ENCODE assay signal across 8 cellular contexts in the genomic region with DNA sequence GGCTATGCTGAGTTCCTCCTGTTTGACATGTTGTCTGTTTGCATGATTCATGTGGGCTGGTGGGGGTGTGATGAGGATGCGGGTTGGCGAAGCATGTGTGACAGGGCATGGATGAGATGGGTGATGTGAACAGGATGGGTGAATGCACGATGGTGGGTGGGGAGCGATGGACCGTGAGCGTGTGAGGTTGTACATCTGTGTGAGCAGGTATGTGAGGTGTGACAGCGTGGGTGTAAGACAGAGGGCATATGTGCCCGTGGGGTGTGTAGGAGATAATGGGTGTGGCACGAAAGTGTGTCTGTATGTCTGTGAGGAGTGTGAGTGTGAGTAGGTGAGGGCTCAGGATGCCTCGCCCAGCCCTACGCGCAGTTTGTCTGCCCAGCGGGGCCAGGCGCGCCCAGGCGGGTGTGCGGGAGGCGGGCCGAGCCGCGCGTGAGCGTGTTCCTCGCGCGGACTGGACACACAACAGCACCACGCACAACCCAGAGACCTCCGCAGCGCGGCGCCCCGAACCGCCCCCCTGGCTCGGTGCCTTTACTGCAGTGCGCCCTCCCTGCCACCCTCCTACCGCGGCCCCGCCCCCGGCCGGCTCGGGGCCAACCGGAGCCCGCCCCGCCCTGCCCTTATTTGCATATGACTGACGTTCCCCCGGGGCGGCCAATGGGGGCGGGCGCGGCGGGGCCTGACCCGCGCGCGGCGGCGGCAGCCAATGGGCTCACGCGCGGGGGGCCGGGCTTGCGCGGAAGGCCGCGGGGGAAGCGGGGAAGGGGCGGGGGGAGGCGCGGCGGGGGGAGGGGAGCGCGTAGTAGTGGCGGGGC. TPM values are rescaled to one million over a fixed set of nuclear protein-coding genes. Genes with fewer than 3 reads are reported as not detected.
A peak's percentile ranks its signal among the peaks of the same experiment; 100 is the strongest.
DNase-seq lines count a peak whose midpoint lies in the region; ATAC-seq and TF ChIP-seq lines count a peak whose summit lies in the region.

No MANE protein-coding gene starts in this region.

- H3K27ac ChIP-seq in heart left ventricle (peak overlapping the region; percentile 95 to 100 (median 96)), transverse colon (peak overlapping the region; percentile 91 to 99 (median 92))

- intact Hi-C loops in heart left ventricle (cut with DNase I), result loop anchor here in 3 of 10 donors (1.0 to 5.0 kb wide), 4 partner anchors 15 to 41 kb away; partner anchors contain the start of genes CIC (in 1 of the 3) and GSK3A (in 1 of the 3)
- intact Hi-C loops in posterior cingulate gyrus (cut with DNase I), result loop anchor here (2.0 kb wide), 1 partner anchor 41 kb away; the partner anchor contains the start of gene MEGF8
- intact Hi-C loops in transverse colon (cut with DNase I; ENCODE audit: low total_unique reads), result no loop called here

- ATAC-seq in HG02610 (IDR thresholded peaks at IDR 0.05; ENCODE audit: unreplicated experiment), result peak; percentile 41
- peak; percentile 49 to 76 (median 70) for ATAC-seq in heart left ventricle

- TF ChIP-seq CTCF in heart left ventricle (IDR thresholded peaks at IDR 0.05) (peak in 2 of 12 donors; percentile 11 to 13), transverse colon (IDR thresholded peaks at IDR 0.05) (peak in 1 of 5 experiments; percentile 21)

- H3K4me1 ChIP-seq in heart left ventricle, result peaks cover 23 to 75% (median 65%) of the 10 kb centered on the region in 12 donors
- peaks cover 49 to 72% (median 64%) of the 10 kb centered on the region in 4 donors for H3K4me1 ChIP-seq in transverse colon

- in situ Hi-C loops in transverse colon (cut with MboI; ENCODE audit: low pct_ligation_motif_present in 1 of 4, low pct_unique_long_range_greater_than_20kb in 1 of 4, low sequenced_read_pairs in 3 of 4), result no loop called here

- peak overlapping the region; percentile 21 to 86 (median 60) for H3K4me3 ChIP-seq in heart left ventricle
- peak overlapping the region; percentile 46 to 73 (median 53) for H3K4me3 ChIP-seq in transverse colon

- H3K27me3 ChIP-seq in heart left ventricle, result no peaks in the 10 kb centered on the region
- H3K27me3 ChIP-seq in transverse colon, result no peaks in the 10 kb centered on the region

- H3K9me3 ChIP-seq in heart left ventricle, result no peaks in the 10 kb centered on the region
- no peaks in the 10 kb centered on the region for H3K9me3 ChIP-seq in transverse colon

- peaks cover 0 to 18% (median 17%) of the 10 kb centered on the region in 9 donors for H3K36me3 ChIP-seq in heart left ventricle
- H3K36me3 ChIP-seq in transverse colon, result no peaks in the 10 kb centered on the region

- WGBS in heart left ventricle, 4 donors, result 2 to 4% (median 3%) methylated on average over 20 to 69 of the region's 73 CpGs
- 0 to 8% methylated on average over 9 to 56 of the region's 73 CpGs for WGBS in transverse colon (ENCODE audit: low coverage in 1 of 2), 2 donors

- DNase-seq in NCI-H1092 (lab: John Stamatoyannopoulos, UW), result peak; percentile 86
- DNase-seq in SKM-1 treated with dmso at 0.1 percent for 144 hours (lab: John Stamatoyannopoulos, UW; ENCODE audit: unreplicated experiment), result peak; percentile 69
- peak; percentile 95 for DNase-seq in activated naive CD8-positive, alpha-beta T cell treated with anti-CD3 and anti-CD28 coated beads, Interleukin-2, amount 50 U/mL, for 16 hours (ENCODE audit: low read depth, low spot score)
- DNase-seq in heart left ventricle, result peak; percentile 97 to 98 (median 98)
- DNase-seq in posterior cingulate gyrus, result peak; percentile 87 to 99 (median 96)
- peak; percentile 97 for DNase-seq in transverse colon

- TF ChIP-seq POLR2A in GM10847 (IDR thresholded peaks at IDR 0.05; ENCODE audit: extremely low read depth, insufficient read length) (peak; percentile 70), heart left ventricle (IDR thresholded peaks at IDR 0.05) (peak in 1 of 2 donors; percentile 46), transverse colon (IDR thresholded peaks at IDR 0.05) (peak; percentile 61)

- no peak for TF ChIP-seq EP300 in transverse colon (IDR thresholded peaks at IDR 0.05; ENCODE audit: low read depth)

RNA-seq across cellular contexts. Expression of gene CIC, which starts 14.4 kb away (rescaled TPM):
- 10 to 100 TPM; 25.5 to 54.8 (median 35.8) TPM for total RNA-seq in heart left ventricle
- polyA plus RNA-seq in heart left ventricle, result 10 to 100 TPM; 27.1 to 27.5 TPM
- total RNA-seq in transverse colon, result 10 to 100 TPM; 35.1 to 96.5 (median 43.6) TPM

RNA-seq across cellular contexts. Expression of gene PRR19, which starts 18.5 kb away (rescaled TPM):
- total RNA-seq in heart left ventricle, result under 1 TPM in 3 of 9 donors, not detected in 6; 0.16 to 0.53 (median 0.40) TPM
- polyA plus RNA-seq in heart left ventricle, result under 1 TPM in 1 of 2 donors, not detected in 1; 0.17 TPM
- total RNA-seq in transverse colon, result under 1 TPM in 2 of 4 donors, not detected in 2; 0.41 to 0.79 TPM

RNA-seq across cellular contexts. Expression of gene PAFAH1B3, which starts 19.0 kb away (rescaled TPM):
- total RNA-seq in heart left ventricle (1 to 10 TPM; 1.8 to 9.4 (median 2.5) TPM), transverse colon (10 to 100 TPM in 3 of 4 donors, not detected in 1; 16.7 to 35.2 (median 24.4) TPM)
- 1 to 10 TPM; 4.9 to 9.5 TPM for polyA plus RNA-seq in heart left ventricle

RNA-seq across cellular contexts. Expression of gene ERF, which starts 28.5 kb away (rescaled TPM):
- total RNA-seq in heart left ventricle (10 to 100 TPM; 26.1 to 49.7 (median 35.5) TPM), transverse colon (10 to 100 TPM; 20.9 to 67.3 (median 30.5) TPM)
- 10 to 100 TPM; 31.9 to 45.4 TPM for polyA plus RNA-seq in heart left ventricle

RNA-seq across cellular contexts. Expression of gene TMEM145, which starts 29.7 kb away (rescaled TPM):
- under 1 TPM in 2 of 9 donors, not detected in 7; 0.16 to 0.27 TPM for total RNA-seq in heart left ventricle
- polyA plus RNA-seq in heart left ventricle, result under 1 TPM; 0.11 to 0.18 TPM
- total RNA-seq in transverse colon, result not detected

Comparison
In these comparisons a context has a peak if more than half of its experiments do, and no peak if none do; other contexts are left out.
1. Peak in every context shown above with its lines: DNase-seq, ATAC-seq, H3K4me3 ChIP-seq and H3K27ac ChIP-seq.